In genomic region chr10:126387041-126387908, GRCh38 we compare ENCODE assay signal across 8 cellular contexts. TPM values are rescaled to one million over a fixed set of nuclear protein-coding genes. Genes with fewer than 3 reads are reported as not detected.
A peak's percentile ranks its signal among the peaks of the same experiment; 100 is the strongest.
DNase-seq lines count a peak whose midpoint lies in the region; ATAC-seq and TF ChIP-seq lines count a peak whose summit lies in the region.

No MANE protein-coding gene starts in this region.

- H3K36me3 ChIP-seq in thoracic aorta, result no peaks in the 10 kb centered on the region

- TF ChIP-seq CTCF in Calu3 (IDR thresholded peaks at IDR 0.05; ENCODE audit: unreplicated experiment) (no peak), LNCaP clone FGC (IDR thresholded peaks at IDR 0.05; ENCODE audit: control insufficient read depth, extremely low read depth, insufficient read depth) (peak; percentile 72), fibroblast of mammary gland (conservative IDR thresholded peaks at IDR 0.05; ENCODE audit: control insufficient read depth, insufficient read depth, low read depth, low read length) (peak; percentile 69), natural killer cell (IDR thresholded peaks at IDR 0.05) (peak; percentile 40), thoracic aorta (IDR thresholded peaks at IDR 0.05) (peak; percentile 69)

- H3K9me3 Mint-ChIP-seq in Calu3 (ENCODE audit: low read depth, unreplicated experiment), result peaks cover 5% of the 10 kb centered on the region
- H3K9me3 Mint-ChIP-seq in natural killer cell, result no peaks in the 10 kb centered on the region

- H3K9me3 ChIP-seq in thoracic aorta, result no peaks in the 10 kb centered on the region

- H3K27me3 ChIP-seq in thoracic aorta (replicated peaks; ENCODE audit: insufficient read depth), result no peaks in the 10 kb centered on the region

- H3K36me3 Mint-ChIP-seq in Calu3 (ENCODE audit: insufficient read depth, unreplicated experiment), result peaks cover 4% of the 10 kb centered on the region
- H3K36me3 Mint-ChIP-seq in natural killer cell, result peaks cover 10% of the 10 kb centered on the region

- no peak overlapping the region for H3K27ac ChIP-seq in thoracic aorta

- H3K4me1 Mint-ChIP-seq in Calu3 (ENCODE audit: low read depth, unreplicated experiment), result no peaks in the 10 kb centered on the region
- H3K4me1 Mint-ChIP-seq in natural killer cell, result peaks cover 7 to 9% of the 10 kb centered on the region in 2 donors

- intact Hi-C loops in Calu3 (cut with micrococcal nuclease; ENCODE audit: unreplicated experiment), result no loop called here
- intact Hi-C loops in natural killer cell (cut with micrococcal nuclease), result loop anchor here (10.0 kb wide), 1 partner anchor 402 kb away; no protein-coding TSS in a partner anchor

- BruUV-seq in Calu3 (replicated peaks; lab: Mats Ljungman, UMichigan), result no TSS peak

- H3K27me3 Mint-ChIP-seq in Calu3 (ENCODE audit: unreplicated experiment) (peaks cover 30% of the 10 kb centered on the region), natural killer cell (ENCODE audit: low read depth in 2 of 2) (peaks cover 50 to 72% of the 10 kb centered on the region in 2 donors)

- DNase-seq in Calu3 (peak; percentile 31), LNCaP clone FGC (ENCODE audit: low read depth) (no peak), activated T-cell treated with anti-CD3 and anti-CD28 coated beads for 24 hours (ENCODE audit: low read depth) (peak; percentile 13), fibroblast of mammary gland (ENCODE audit: low read depth) (peak; percentile 74), natural killer cell (no peak), thoracic aorta (ENCODE audit: low spot score) (no peak)
- DNase-seq in effector CD8-positive, alpha-beta T cell (lab: John Stamatoyannopoulos, UW), result no peak

- CTCF ChIA-PET in Calu3 (lab: Charles Lee), result no interaction called here

- H3K4me1 ChIP-seq in thoracic aorta (ENCODE audit: control insufficient read depth in 1 of 2, low read depth in 2 of 2), result peaks cover 4 to 18% of the 10 kb centered on the region in 2 donors

- H3K27ac Mint-ChIP-seq in Calu3 (ENCODE audit: unreplicated experiment) (no peak overlapping the region), natural killer cell (no peak overlapping the region)

- H3K4me3 ChIP-seq in LNCaP clone FGC (ENCODE audit: low read depth, low read length) (peak overlapping the region; percentile 30; the same call in 1 of the 2 replicates), fibroblast of mammary gland (ENCODE audit: control insufficient read depth, low read depth, low read length) (peak overlapping the region; percentile 67), thoracic aorta (peak overlapping the region; percentile 71)

- ATAC-seq in natural killer cell (peak in 1 of 3 donors; percentile 45), thoracic aorta (ENCODE audit: insufficient number of reproducible peaks, low FRiP score, low read depth) (no peak), GM19455 (IDR thresholded peaks at IDR 0.05; ENCODE audit: unreplicated experiment) (no peak)

- H3K4me3 Mint-ChIP-seq in Calu3 (ENCODE audit: low read depth, unreplicated experiment) (peak overlapping the region; percentile 27), natural killer cell (peak overlapping the region; percentile 84)

RNA-seq across cellular contexts. Expression of gene ADAM12, which starts 1.0 kb away (rescaled TPM):
- total RNA-seq in Calu3 (2022) (not detected in 2 replicates), natural killer cell (1 to 10 TPM; 1.6 to 1.9 (median 1.8) TPM), thoracic aorta (1 to 10 TPM in 1 of 2 donors, under 1 TPM in 1; 0.27 to 2.2 TPM)

Comparison
In these comparisons a context has a peak if more than half of its experiments do, and no peak if none do; other contexts are left out.
1. DNase-seq: peak in Calu3 (single experiment), activated T-cell treated with anti-CD3 and anti-CD28 coated beads for 24 hours (single experiment) and fibroblast of mammary gland (single experiment); none in LNCaP clone FGC (single experiment), natural killer cell (single experiment), thoracic aorta (single experiment) and effector CD8-positive, alpha-beta T cell (single experiment).
2. Peak in every context shown above with its lines, with median percentiles within 50 percentile points of each other: H3K4me3 ChIP-seq.